ENCODE assay signal across 8 cellular contexts in the genomic region with DNA sequence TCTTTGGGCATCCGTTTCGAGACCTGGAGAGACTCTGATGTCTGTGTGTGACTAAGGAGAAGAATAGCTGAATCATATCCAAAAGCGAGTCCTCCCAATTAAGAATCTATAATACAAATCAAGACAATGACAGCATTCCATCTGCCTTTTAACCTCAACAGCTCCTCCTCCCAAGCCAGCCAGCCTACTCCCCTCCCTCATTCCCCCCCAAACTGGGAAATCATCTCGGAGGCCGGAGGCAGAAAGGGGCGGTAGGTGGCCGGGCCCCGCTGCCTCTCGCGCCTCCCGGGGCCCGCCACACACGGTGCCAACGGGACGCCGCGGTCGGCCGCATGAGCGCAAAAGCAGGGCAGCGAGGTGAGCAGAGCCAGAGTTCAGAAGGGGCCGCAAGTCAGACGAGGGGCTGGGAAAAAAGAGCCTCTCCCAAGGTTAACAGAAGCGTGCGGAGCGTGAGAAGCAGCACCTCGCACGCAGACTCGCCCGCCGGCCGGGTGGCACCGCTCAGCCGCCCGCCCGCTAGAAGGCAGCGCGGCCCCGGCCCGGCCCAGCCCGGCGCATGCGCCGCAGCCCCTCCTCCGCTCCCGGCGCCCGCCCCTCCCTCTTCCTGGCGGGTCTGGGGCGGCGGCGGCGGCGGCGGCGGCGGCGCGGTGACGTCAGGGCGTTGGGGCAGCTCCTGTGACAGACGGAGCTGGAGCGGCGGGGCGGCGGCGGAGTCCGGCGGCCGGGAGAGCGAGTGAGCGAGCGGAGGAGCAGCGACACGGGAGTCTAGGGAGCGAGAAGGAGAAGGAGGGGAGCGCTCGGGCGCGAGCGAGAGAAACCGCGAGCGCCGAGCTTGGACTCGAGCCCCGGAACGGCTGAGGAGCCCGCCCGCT. TPM values are rescaled to one million over a fixed set of nuclear protein-coding genes. Genes with fewer than 3 reads are reported as not detected.
DNase-seq lines count a peak whose midpoint lies in the region; ATAC-seq and TF ChIP-seq lines count a peak whose summit lies in the region.

A gene (plus strand): TSS at position 681 of the 872 bp plus-strand sequence. CDS start 44,635 bp downstream, outside the sequence.

- H3K27ac Mint-ChIP-seq in chondrocyte (ENCODE audit: unreplicated experiment): peak within 1 kb of the TSS; percentile 99

- TF ChIP-seq POLR2A in GM18951 (IDR thresholded peaks at IDR 0.05; ENCODE audit: extremely low read depth, insufficient read depth, insufficient read length): peak; percentile 96

- TF ChIP-seq CTCF in AG09309 (IDR thresholded peaks at IDR 0.05; ENCODE audit: control insufficient read depth, insufficient read depth, low read depth, low read length, missing control alignments): no peak
- peak; percentile 59 for TF ChIP-seq CTCF in chondrocyte (IDR thresholded peaks at IDR 0.05)

- H3K4me3 ChIP-seq in AG09309 (ENCODE audit: control insufficient read depth, low read depth, low read length): peak within 1 kb of the TSS; percentile 98

- DNase-seq in AG09309 (ENCODE audit: low read depth) (peak; percentile 25), NCI-H510A (lab: John Stamatoyannopoulos, UW) (peak; percentile 75), chondrocyte (ENCODE audit: low spot score) (peak; percentile 96), kidney glomerular epithelial cell (lab: John Stamatoyannopoulos, UW) (peak; percentile 81)
- peak; percentile 92 to 94 for DNase-seq in activated CD4-positive, alpha-beta T cell treated with anti-CD3 and anti-CD28 coated beads for 24 hours (ENCODE audit: low read depth in 2 of 2)
- peak; percentile 91 to 92 for DNase-seq in stimulated activated CD4-positive, alpha-beta T cell treated with anti-CD3 and anti-CD28 coated beads, Interleukin-1b, Interleukin-23, amount 100 ng/mL, for 1 hour (ENCODE audit: low read depth in 2 of 2)

- no peaks in the 10 kb centered on the region for H3K9me3 Mint-ChIP-seq in chondrocyte (ENCODE audit: low read depth)

- ATAC-seq in HG03175 (IDR thresholded peaks at IDR 0.05; ENCODE audit: unreplicated experiment): peak; percentile 85

- peaks cover 4% of the 10 kb centered on the region for H3K27me3 Mint-ChIP-seq in chondrocyte (ENCODE audit: low read depth)

- peaks cover 30% of the 10 kb centered on the region for H3K4me1 Mint-ChIP-seq in chondrocyte (ENCODE audit: low read depth)

- H3K36me3 Mint-ChIP-seq in chondrocyte (ENCODE audit: low read depth): no peaks in the 10 kb centered on the region

- H3K4me3 Mint-ChIP-seq in chondrocyte (ENCODE audit: unreplicated experiment): peak within 1 kb of the TSS; percentile 93

- in situ Hi-C loops in GM18951 (cut with MboI; ENCODE audit: low sequenced_read_pairs, unreplicated experiment): no loop called here

RNA-seq across cellular contexts. Expression of the gene that starts here (rescaled TPM):
- total RNA-seq in chondrocyte: 150 to 151 TPM (median 151 TPM) in 3 replicates

Comparison
In these comparisons a context has a peak if more than half of its experiments do, and no peak if none do; other contexts are left out.
1. Peak in every context shown above with its lines: DNase-seq, ATAC-seq and H3K4me3 ChIP-seq.
2. DNase-seq: peak in every context shown above with its lines; median percentile 96 in chondrocyte; 93 in activated CD4-positive, alpha-beta T cell treated with anti-CD3 and anti-CD28 coated beads for 24 hours; 92 in stimulated activated CD4-positive, alpha-beta T cell treated with anti-CD3 and anti-CD28 coated beads, Interleukin-1b, Interleukin-23, amount 100 ng/mL, for 1 hour; 81 in kidney glomerular epithelial cell; 75 in NCI-H510A; 25 in AG09309.